Comparison of ENCODE assay signal across 2 cellular contexts in the genomic region with DNA sequence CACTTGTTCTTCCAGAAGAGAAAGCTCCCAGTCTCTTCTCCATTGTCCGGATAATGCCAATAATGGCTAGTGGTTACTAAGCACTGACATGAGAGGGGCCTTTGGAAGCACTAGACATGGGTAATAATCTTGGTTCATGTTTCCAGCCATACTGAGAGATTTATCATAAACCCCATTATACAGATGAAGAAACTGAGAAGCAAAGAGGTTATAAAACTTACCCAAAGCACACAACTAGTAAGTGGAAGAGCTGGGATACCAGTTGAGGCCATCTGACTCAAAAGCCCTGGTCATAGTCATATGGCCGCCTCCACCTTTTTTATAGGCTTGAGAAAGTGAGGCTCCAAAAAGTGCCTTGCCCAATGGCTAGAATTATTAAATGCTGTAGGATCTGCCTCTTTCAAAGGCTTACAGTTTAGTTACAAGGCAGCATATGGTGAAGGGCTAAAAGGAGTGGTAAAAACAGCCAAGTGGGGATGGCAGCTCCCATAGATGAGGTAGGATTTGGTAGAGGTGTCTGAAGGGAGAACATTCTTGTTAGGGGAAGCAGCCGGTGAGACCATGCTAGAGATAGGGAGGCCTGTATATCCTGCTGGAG.
TF ChIP-seq lines count a peak whose summit lies in the region.

No MANE protein-coding gene starts in this region.

TF ChIP-seq in GM12878, 131 proteins besides CTCF, POLR2A, EP300 and RAD21:
- TF ChIP-seq POLR2AphosphoS5 (IDR thresholded peaks at IDR 0.05; ENCODE audit: low read length): no peak
- TF ChIP-seq IKZF2 (IDR thresholded peaks at IDR 0.05): no peak
- TF ChIP-seq SMARCA5 (IDR thresholded peaks at IDR 0.05): no peak
- TF ChIP-seq, protein P1, sequence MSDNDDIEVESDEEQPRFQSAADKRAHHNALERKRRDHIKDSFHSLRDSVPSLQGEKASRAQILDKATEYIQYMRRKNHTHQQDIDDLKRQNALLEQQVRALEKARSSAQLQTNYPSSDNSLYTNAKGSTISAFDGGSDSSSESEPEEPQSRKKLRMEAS (IDR thresholded peaks at IDR 0.05; ENCODE audit: low read depth, low read length): no peak
- TF ChIP-seq, protein P2, sequence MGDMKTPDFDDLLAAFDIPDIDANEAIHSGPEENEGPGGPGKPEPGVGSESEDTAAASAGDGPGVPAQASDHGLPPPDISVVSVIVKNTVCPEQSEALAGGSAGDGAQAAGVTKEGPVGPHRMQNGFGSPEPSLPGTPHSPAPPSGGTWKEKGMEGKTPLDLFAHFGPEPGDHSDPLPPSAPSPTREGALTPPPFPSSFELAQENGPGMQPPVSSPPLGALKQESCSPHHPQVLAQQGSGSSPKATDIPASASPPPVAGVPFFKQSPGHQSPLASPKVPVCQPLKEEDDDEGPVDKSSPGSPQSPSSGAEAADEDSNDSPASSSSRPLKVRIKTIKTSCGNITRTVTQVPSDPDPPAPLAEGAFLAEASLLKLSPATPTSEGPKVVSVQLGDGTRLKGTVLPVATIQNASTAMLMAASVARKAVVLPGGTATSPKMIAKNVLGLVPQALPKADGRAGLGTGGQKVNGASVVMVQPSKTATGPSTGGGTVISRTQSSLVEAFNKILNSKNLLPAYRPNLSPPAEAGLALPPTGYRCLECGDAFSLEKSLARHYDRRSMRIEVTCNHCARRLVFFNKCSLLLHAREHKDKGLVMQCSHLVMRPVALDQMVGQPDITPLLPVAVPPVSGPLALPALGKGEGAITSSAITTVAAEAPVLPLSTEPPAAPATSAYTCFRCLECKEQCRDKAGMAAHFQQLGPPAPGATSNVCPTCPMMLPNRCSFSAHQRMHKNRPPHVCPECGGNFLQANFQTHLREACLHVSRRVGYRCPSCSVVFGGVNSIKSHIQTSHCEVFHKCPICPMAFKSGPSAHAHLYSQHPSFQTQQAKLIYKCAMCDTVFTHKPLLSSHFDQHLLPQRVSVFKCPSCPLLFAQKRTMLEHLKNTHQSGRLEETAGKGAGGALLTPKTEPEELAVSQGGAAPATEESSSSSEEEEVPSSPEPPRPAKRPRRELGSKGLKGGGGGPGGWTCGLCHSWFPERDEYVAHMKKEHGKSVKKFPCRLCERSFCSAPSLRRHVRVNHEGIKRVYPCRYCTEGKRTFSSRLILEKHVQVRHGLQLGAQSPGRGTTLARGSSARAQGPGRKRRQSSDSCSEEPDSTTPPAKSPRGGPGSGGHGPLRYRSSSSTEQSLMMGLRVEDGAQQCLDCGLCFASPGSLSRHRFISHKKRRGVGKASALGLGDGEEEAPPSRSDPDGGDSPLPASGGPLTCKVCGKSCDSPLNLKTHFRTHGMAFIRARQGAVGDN (IDR thresholded peaks at IDR 0.05): no peak
- TF ChIP-seq, protein P3, sequence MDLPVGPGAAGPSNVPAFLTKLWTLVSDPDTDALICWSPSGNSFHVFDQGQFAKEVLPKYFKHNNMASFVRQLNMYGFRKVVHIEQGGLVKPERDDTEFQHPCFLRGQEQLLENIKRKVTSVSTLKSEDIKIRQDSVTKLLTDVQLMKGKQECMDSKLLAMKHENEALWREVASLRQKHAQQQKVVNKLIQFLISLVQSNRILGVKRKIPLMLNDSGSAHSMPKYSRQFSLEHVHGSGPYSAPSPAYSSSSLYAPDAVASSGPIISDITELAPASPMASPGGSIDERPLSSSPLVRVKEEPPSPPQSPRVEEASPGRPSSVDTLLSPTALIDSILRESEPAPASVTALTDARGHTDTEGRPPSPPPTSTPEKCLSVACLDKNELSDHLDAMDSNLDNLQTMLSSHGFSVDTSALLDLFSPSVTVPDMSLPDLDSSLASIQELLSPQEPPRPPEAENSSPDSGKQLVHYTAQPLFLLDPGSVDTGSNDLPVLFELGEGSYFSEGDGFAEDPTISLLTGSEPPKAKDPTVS (IDR thresholded peaks at IDR 0.05; ENCODE audit: low read depth, low read length): no peak
- TF ChIP-seq TCF3 (IDR thresholded peaks at IDR 0.05; ENCODE audit: borderline replicate concordance, insufficient read depth, low read depth, low read length): no peak
- no peak for TF ChIP-seq TBL1XR1 (IDR thresholded peaks at IDR 0.05; ENCODE audit: low read depth, low read length)
- no peak for TF ChIP-seq BCL11A (IDR thresholded peaks at IDR 0.05; ENCODE audit: low read depth, low read length)
- TF ChIP-seq POLR2AphosphoS2 (IDR thresholded peaks at IDR 0.05; ENCODE audit: low read depth, low read length): no peak
- no peak for TF ChIP-seq BHLHE40 (IDR thresholded peaks at IDR 0.05; ENCODE audit: borderline replicate concordance in 1 of 2, low read depth in 2 of 2, low read length in 1 of 2)
- TF ChIP-seq HDAC6 (IDR thresholded peaks at IDR 0.05; ENCODE audit: unreplicated experiment): no peak
- no peak for TF ChIP-seq NRF1 (conservative IDR thresholded peaks at IDR 0.05; ENCODE audit: low read depth, low read length)

TF ChIP-seq in HepG2, 621 proteins besides CTCF, POLR2A, EP300 and RAD21:
- TF ChIP-seq MEIS2 (CRISPR knock-in tag; IDR thresholded peaks at IDR 0.05) (no peak), ZNF782 (CRISPR knock-in tag; IDR thresholded peaks at IDR 0.05; ENCODE audit: borderline replicate concordance) (no peak), ZNF629 (CRISPR knock-in tag; conservative IDR thresholded peaks at IDR 0.05) (0 out of 2 replicates have a peak, but pooled peaks have one; percentile 19), ZMYM4 (CRISPR knock-in tag; IDR thresholded peaks at IDR 0.05) (no peak), REL (CRISPR knock-in tag; conservative IDR thresholded peaks at IDR 0.05) (no peak)
- TF ChIP-seq, protein P4, sequence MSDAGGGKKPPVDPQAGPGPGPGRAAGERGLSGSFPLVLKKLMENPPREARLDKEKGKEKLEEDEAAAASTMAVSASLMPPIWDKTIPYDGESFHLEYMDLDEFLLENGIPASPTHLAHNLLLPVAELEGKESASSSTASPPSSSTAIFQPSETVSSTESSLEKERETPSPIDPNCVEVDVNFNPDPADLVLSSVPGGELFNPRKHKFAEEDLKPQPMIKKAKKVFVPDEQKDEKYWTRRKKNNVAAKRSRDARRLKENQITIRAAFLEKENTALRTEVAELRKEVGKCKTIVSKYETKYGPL (CRISPR knock-in tag; IDR thresholded peaks at IDR 0.05): no peak
- TF ChIP-seq, protein P5, sequence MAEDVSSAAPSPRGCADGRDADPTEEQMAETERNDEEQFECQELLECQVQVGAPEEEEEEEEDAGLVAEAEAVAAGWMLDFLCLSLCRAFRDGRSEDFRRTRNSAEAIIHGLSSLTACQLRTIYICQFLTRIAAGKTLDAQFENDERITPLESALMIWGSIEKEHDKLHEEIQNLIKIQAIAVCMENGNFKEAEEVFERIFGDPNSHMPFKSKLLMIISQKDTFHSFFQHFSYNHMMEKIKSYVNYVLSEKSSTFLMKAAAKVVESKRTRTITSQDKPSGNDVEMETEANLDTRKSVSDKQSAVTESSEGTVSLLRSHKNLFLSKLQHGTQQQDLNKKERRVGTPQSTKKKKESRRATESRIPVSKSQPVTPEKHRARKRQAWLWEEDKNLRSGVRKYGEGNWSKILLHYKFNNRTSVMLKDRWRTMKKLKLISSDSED (CRISPR knock-in tag; IDR thresholded peaks at IDR 0.05): no peak
- TF ChIP-seq, protein P6, sequence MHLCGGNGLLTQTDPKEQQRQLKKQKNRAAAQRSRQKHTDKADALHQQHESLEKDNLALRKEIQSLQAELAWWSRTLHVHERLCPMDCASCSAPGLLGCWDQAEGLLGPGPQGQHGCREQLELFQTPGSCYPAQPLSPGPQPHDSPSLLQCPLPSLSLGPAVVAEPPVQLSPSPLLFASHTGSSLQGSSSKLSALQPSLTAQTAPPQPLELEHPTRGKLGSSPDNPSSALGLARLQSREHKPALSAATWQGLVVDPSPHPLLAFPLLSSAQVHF (CRISPR knock-in tag; IDR thresholded peaks at IDR 0.05): no peak
